ENCODE assay signal across 10 cellular contexts in the genomic region with DNA sequence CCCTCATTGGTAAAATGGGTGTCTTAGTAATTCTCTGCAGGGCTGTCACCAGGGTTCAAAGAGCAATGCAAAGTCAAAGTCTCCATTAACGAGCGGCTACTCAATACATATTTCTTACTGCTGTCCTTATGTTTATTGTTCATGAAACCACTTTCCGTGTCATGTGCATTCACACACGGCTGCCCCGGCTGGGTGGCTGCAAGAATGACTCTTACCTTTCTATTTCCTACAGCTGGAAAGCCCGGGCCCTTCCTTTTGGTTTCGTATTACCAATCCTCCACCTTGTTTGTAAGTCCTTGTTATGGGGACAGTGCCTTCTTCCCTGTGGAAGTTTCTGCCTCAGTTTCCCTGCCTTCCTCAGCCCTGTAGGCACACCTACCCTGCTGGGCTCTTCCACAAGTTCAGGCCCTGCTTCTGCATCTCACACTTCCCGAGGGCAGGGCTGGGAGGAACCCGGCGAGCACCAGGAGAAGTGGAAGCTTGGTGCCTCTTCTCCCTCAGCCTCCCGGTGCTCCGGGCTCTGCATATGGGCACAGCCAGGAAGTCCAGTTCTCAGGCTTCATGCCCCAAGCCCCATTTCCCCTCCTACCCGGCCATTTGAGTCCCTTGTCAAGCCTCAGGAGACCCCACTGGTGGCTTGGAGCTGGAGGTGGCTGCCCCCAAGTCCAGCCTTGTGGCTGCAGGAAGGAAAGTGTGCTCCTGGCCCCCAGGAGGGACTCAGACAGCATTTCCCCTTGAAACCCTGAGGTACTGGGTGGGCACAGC. TPM values are rescaled to one million over a fixed set of nuclear protein-coding genes. Genes with fewer than 3 reads are reported as not detected.
DNase-seq lines count a peak whose midpoint lies in the region; ATAC-seq and TF ChIP-seq lines count a peak whose summit lies in the region.
"Had no signal": no experiment of that assay in that cellular context is flagged by ENCODE, and none has a peak within 500 bp of the region (broad histone marks: within the 10 kb centered on the region; RNA-seq: fewer than 3 reads in every experiment).

No MANE protein-coding gene starts in this region.

- H3K36me3 Mint-ChIP-seq in activated CD4-positive, alpha-beta memory T cell treated with anti-CD3 and anti-CD28 coated beads, Interleukin-2, amount 10 ng/mL, durations not matched to agents 7 days and 5 days (ENCODE audit: low read depth), result peaks cover 67% of the 10 kb centered on the region

- H3K27me3 ChIP-seq in GM06990 (replicated peaks; ENCODE audit: control insufficient read depth, insufficient read depth, low read length), result no peaks in the 10 kb centered on the region

- H3K27ac Mint-ChIP-seq in activated CD4-positive, alpha-beta memory T cell treated with anti-CD3 and anti-CD28 coated beads, Interleukin-2, amount 10 ng/mL, durations not matched to agents 7 days and 5 days, result no peak overlapping the region

- H3K4me3 Mint-ChIP-seq in activated CD4-positive, alpha-beta memory T cell treated with anti-CD3 and anti-CD28 coated beads, Interleukin-2, amount 10 ng/mL, durations not matched to agents 7 days and 5 days, result no peak overlapping the region

- H3K27me3 Mint-ChIP-seq in activated CD4-positive, alpha-beta memory T cell treated with anti-CD3 and anti-CD28 coated beads, Interleukin-2, amount 10 ng/mL, durations not matched to agents 7 days and 5 days, result peaks cover 2% of the 10 kb centered on the region

- peak; percentile 39 for ATAC-seq in GM19043 (IDR thresholded peaks at IDR 0.05; ENCODE audit: low read depth, unreplicated experiment)
- ATAC-seq in HG02973 (IDR thresholded peaks at IDR 0.05; ENCODE audit: unreplicated experiment), result peak; percentile 55
- ATAC-seq: psoas muscle had no signal

- POLR2A ChIA-PET in activated CD4-positive, alpha-beta memory T cell treated with anti-CD3 and anti-CD28 coated beads, Interleukin-2, amount 10 ng/mL, durations not matched to agents 7 days and 5 days (lab: Charles Lee), result no interaction called here

- peaks cover 94% of the 10 kb centered on the region for H3K4me1 Mint-ChIP-seq in activated CD4-positive, alpha-beta memory T cell treated with anti-CD3 and anti-CD28 coated beads, Interleukin-2, amount 10 ng/mL, durations not matched to agents 7 days and 5 days

- no peaks in the 10 kb centered on the region for H3K36me3 ChIP-seq in GM06990 (ENCODE audit: control insufficient read depth, insufficient read depth, low read length)

- no peak for TF ChIP-seq CTCF in GM06990 (IDR thresholded peaks at IDR 0.05; ENCODE audit: insufficient read depth, low read length, poor library complexity, severe bottlenecking)

- no peak overlapping the region for H3K4me3 ChIP-seq in GM06990 (replicated peaks; ENCODE audit: low read depth, low read length)
- H3K4me3 ChIP-seq: psoas muscle had no signal

- peak; percentile 63 for DNase-seq in GM06990 (ENCODE audit: extremely low read depth, insufficient read length)
- DNase-seq in activated CD4-positive, alpha-beta memory T cell treated with anti-CD3 and anti-CD28 coated beads, Interleukin-2, amount 10 ng/mL, durations not matched to agents 7 days and 5 days, result peak; percentile 40
- no peak for DNase-seq in activated gamma-delta T cell treated with Interleukin-2 at 50 U/mL for 16 hours
- no peak for DNase-seq in NCI-H146 (lab: John Stamatoyannopoulos, UW)
- no peak for DNase-seq in NCI-H526 (lab: John Stamatoyannopoulos, UW)
- no peak for DNase-seq in NCI-H82 treated with DMSO at 0.1 percent for 48 hours (lab: John Stamatoyannopoulos, UW; ENCODE audit: unreplicated experiment)
- DNase-seq: DMS53, psoas muscle had no signal

- CTCF ChIA-PET in activated CD4-positive, alpha-beta memory T cell treated with anti-CD3 and anti-CD28 coated beads, Interleukin-2, amount 10 ng/mL, durations not matched to agents 7 days and 5 days (lab: Charles Lee), result no interaction called here

- H3K9me3 Mint-ChIP-seq in activated CD4-positive, alpha-beta memory T cell treated with anti-CD3 and anti-CD28 coated beads, Interleukin-2, amount 10 ng/mL, durations not matched to agents 7 days and 5 days, result peaks cover 19% of the 10 kb centered on the region

RNA-seq across cellular contexts. Expression of gene ACKR3, which starts 18.7 kb away (rescaled TPM):
- total RNA-seq in activated CD4-positive, alpha-beta memory T cell treated with anti-CD3 and anti-CD28 coated beads, Interleukin-2, amount 10 ng/mL, durations not matched to agents 7 days and 5 days, result 1 to 10 TPM; 2.5 to 2.7 TPM

Comparison
In these comparisons a context has a peak if more than half of its experiments do, and no peak if none do; other contexts are left out.
1. DNase-seq: peak in GM06990 (single experiment) and activated CD4-positive, alpha-beta memory T cell treated with anti-CD3 and anti-CD28 coated beads, Interleukin-2, amount 10 ng/mL, durations not matched to agents 7 days and 5 days (single experiment); none in activated gamma-delta T cell treated with Interleukin-2 at 50 U/mL for 16 hours (single experiment), NCI-H146 (single experiment), NCI-H526 (0 of 2) and NCI-H82 treated with DMSO at 0.1 percent for 48 hours (single experiment).